8 cellular contexts compared by ENCODE assay signal in the genomic region with DNA sequence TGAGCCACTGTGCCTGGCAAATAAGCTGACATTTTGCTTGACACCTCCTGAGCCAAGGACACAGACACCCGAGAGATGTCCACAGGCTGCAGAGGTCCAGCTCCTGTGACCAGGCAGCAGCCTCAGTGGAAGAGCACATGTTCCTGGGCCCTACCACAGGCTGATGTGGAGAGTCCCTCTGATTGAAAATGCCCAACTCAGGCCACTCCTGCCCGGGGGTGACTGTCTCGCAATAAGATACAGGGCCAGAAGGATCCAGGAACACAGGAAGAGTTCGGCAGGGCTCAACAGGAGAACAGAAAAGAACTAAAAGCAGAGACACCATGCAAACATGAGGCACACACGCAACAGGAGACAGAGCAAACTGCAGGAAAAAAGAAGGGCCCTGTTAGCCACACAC. TPM values are rescaled to one million over a fixed set of nuclear protein-coding genes. Genes with fewer than 3 reads are reported as not detected.
A peak's percentile ranks its signal among the peaks of the same experiment; 100 is the strongest.
DNase-seq lines count a peak whose midpoint lies in the region; ATAC-seq and TF ChIP-seq lines count a peak whose summit lies in the region.

No MANE protein-coding gene starts in this region.

- H3K4me3 ChIP-seq in cardiac muscle cell = no peak overlapping the region
- H3K4me3 ChIP-seq in urinary bladder (ENCODE audit: low read depth, low read length) = no peak overlapping the region

- H3K4me1 Mint-ChIP-seq in natural killer cell = peaks cover 11 to 12% of the 10 kb centered on the region in 2 donors

- TF ChIP-seq CTCF in cardiac muscle cell (IDR thresholded peaks at IDR 0.05; ENCODE audit: low read depth, low read length) (no peak), natural killer cell (IDR thresholded peaks at IDR 0.05) (no peak)

- peak overlapping the region; percentile 31 to 96 for H3K27ac Mint-ChIP-seq in natural killer cell

- H3K36me3 ChIP-seq in cardiac muscle cell (no peaks in the 10 kb centered on the region), urinary bladder (ENCODE audit: insufficient read depth) (no peaks in the 10 kb centered on the region)

- no peaks in the 10 kb centered on the region for H3K27me3 Mint-ChIP-seq in natural killer cell (ENCODE audit: low read depth in 2 of 2)

- no peak overlapping the region for H3K4me3 Mint-ChIP-seq in natural killer cell

- H3K27ac ChIP-seq in cardiac muscle cell (peak overlapping the region; percentile 97), caudate nucleus (ENCODE audit: low read depth, low read length) (peak overlapping the region; percentile 24), urinary bladder (ENCODE audit: low read depth) (peak overlapping the region; percentile 54)

- DNase-seq in cardiac muscle cell (ENCODE audit: low read depth in 1 of 2, low spot score in 1 of 2) (no peak), Right ventricle myocardium inferior (ENCODE audit: missing footprints) (no peak), caudate nucleus (lab: John Stamatoyannopoulos, UW) (peak in 1 of 61 donors; percentile 32), natural killer cell (no peak)

- H3K9me3 Mint-ChIP-seq in natural killer cell = no peaks in the 10 kb centered on the region

- no peaks in the 10 kb centered on the region for H3K27me3 ChIP-seq in cardiac muscle cell

- H3K36me3 Mint-ChIP-seq in natural killer cell = no peaks in the 10 kb centered on the region

- no peak for ATAC-seq in Right ventricle myocardium inferior
- ATAC-seq in natural killer cell = no peak
- ATAC-seq in GM18867 (IDR thresholded peaks at IDR 0.05; ENCODE audit: unreplicated experiment) = no peak
- no peak for ATAC-seq in GM21528 (IDR thresholded peaks at IDR 0.05; ENCODE audit: low FRiP score, unreplicated experiment)
- ATAC-seq in GM18505 (IDR thresholded peaks at IDR 0.05; ENCODE audit: unreplicated experiment) = no peak

- WGBS in urinary bladder = 74% methylated on average over 5 of the region's 5 CpGs

- intact Hi-C loops in Right ventricle myocardium inferior (cut with DNase I) = loop anchor here (2.0 to 5.0 kb wide), 3 partner anchors 37 to 88 kb away; a partner anchor contains a TSS
- intact Hi-C loops in natural killer cell (cut with micrococcal nuclease) = loop anchor here (5.0 kb wide), 1 partner anchor 37 kb away; no protein-coding TSS in a partner anchor

- no peak for TF ChIP-seq POLR2A in GM18505 (IDR thresholded peaks at IDR 0.05; ENCODE audit: borderline replicate concordance, extremely low read depth, insufficient read depth, insufficient read length)

- H3K9me3 ChIP-seq in cardiac muscle cell (ENCODE audit: low read depth) = no peaks in the 10 kb centered on the region

- H3K4me1 ChIP-seq in cardiac muscle cell (ENCODE audit: low read depth) = peaks cover 23% of the 10 kb centered on the region
- no peaks in the 10 kb centered on the region for H3K4me1 ChIP-seq in urinary bladder (ENCODE audit: insufficient read depth)

RNA-seq across cellular contexts. Expression of a gene that starts 28.4 kb away (rescaled TPM):
- total RNA-seq in cardiac muscle cell (3,311 and 7,439 TPM in 2 replicates), Right ventricle myocardium inferior (5,781 TPM), natural killer cell (over 10,000 TPM; 32,911 to 36,726 (median 33,502) TPM), urinary bladder (27,753 TPM)
- polyA plus RNA-seq in cardiac muscle cell (16,838 and 18,899 TPM in 2 replicates), urinary bladder (141 TPM)

RNA-seq across cellular contexts. Expression of a gene that starts 47.8 kb away (rescaled TPM):
- 3.4 and 11.3 TPM in 2 replicates for total RNA-seq in cardiac muscle cell
- polyA plus RNA-seq in cardiac muscle cell = 4.2 and 5.6 TPM in 2 replicates
- total RNA-seq in Right ventricle myocardium inferior = 457 TPM
- total RNA-seq in natural killer cell = 1,000 to 10,000 TPM; 1,031 to 1,768 (median 1,493) TPM
- total RNA-seq in urinary bladder = 104 TPM
- polyA plus RNA-seq in urinary bladder = 450 TPM

RNA-seq across cellular contexts. Expression of a gene that starts 54.5 kb away (rescaled TPM):
- total RNA-seq in cardiac muscle cell = 157 and 168 TPM in 2 replicates
- polyA plus RNA-seq in cardiac muscle cell = 139 and 146 TPM in 2 replicates
- 55.6 TPM for total RNA-seq in Right ventricle myocardium inferior
- total RNA-seq in natural killer cell = 10 to 100 TPM; 61.7 to 79.9 (median 71.3) TPM
- 43.4 TPM for total RNA-seq in urinary bladder
- 82.0 TPM for polyA plus RNA-seq in urinary bladder

Comparison
In these comparisons a context has a peak if more than half of its experiments do, and no peak if none do; other contexts are left out.
1. H3K27ac ChIP-seq: peak in every context shown above with its lines; median percentile 97 in cardiac muscle cell; 54 in urinary bladder; 24 in caudate nucleus.